In the genomic region with DNA sequence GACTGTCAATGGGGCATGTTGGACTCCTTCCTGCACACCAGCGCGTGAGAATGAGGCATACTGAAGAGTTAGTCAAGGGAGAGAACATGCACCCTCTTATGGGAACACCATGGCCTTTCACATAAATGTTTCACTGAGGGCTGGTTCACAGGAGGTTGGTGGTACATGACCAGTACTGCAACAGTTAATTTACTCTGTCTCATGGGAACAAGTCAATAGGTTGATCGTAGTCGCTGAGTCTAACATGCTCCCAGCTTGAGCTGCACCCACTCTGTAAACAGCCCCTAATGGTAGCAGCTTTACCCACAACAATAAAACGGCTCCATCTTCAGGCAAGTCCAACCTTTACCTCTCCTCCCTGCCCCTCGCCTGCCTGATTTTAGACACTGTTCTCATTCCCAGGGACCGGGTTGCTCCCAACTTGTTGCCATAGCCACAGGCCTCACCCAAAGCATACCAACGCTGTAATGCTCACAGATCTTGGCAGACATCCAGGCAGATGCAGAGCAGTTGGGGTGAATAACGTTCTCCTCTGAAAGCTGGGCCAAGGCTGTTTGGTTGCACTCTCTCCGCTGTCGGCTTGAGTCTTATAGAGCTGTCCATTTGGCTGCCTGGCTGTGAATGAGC, we compare ENCODE assay signal across 7 cellular contexts.
DNase-seq lines count a peak whose midpoint lies in the region; ATAC-seq lines count a peak whose summit lies in the region.

No MANE protein-coding gene starts in this region.

- H3K27me3 ChIP-seq in naive thymus-derived CD4-positive, alpha-beta T cell (ENCODE audit: control insufficient read depth in 2 of 2, insufficient read depth in 2 of 2, low read length in 2 of 2): no peaks in the 10 kb centered on the region

- CTCF ChIA-PET in naive thymus-derived CD4-positive, alpha-beta T cell (lab: Charles Lee): no interaction called here

- H3K9me3 ChIP-seq in naive thymus-derived CD4-positive, alpha-beta T cell (ENCODE audit: control insufficient read depth in 2 of 3, low read length in 3 of 3): no peaks in the 10 kb centered on the region

- POLR2A ChIA-PET in naive thymus-derived CD4-positive, alpha-beta T cell (lab: Charles Lee): no interaction called here

- peaks cover 0 to 30% (median 0%) of the 10 kb centered on the region in 5 donors for H3K27me3 Mint-ChIP-seq in naive thymus-derived CD4-positive, alpha-beta T cell

- H3K36me3 Mint-ChIP-seq in naive thymus-derived CD4-positive, alpha-beta T cell: peaks cover 0 to 4% (median 0%) of the 10 kb centered on the region in 5 donors

- ATAC-seq in esophagus mucosa: peak; percentile 86
- ATAC-seq in naive thymus-derived CD4-positive, alpha-beta T cell: peak; percentile 36
- ATAC-seq in HG03354 (IDR thresholded peaks at IDR 0.05; ENCODE audit: poor library complexity, severe bottlenecking, unreplicated experiment): no peak

- H3K4me1 ChIP-seq in naive thymus-derived CD4-positive, alpha-beta T cell (ENCODE audit: control insufficient read depth in 2 of 2, insufficient read depth in 2 of 2, low read length in 2 of 2): no peaks in the 10 kb centered on the region

- intact Hi-C loops in naive thymus-derived CD4-positive, alpha-beta T cell (cut with micrococcal nuclease): loop anchor here in 1 of 2 donors (5.0 kb wide), 1 partner anchor 542 kb away; no protein-coding TSS in a partner anchor

- H3K4me1 Mint-ChIP-seq in naive thymus-derived CD4-positive, alpha-beta T cell: peaks cover 13 to 41% (median 23%) of the 10 kb centered on the region in 7 donors

- peaks cover 0 to 21% (median 2%) of the 10 kb centered on the region in 11 donors for H3K9me3 Mint-ChIP-seq in naive thymus-derived CD4-positive, alpha-beta T cell

- no peak overlapping the region for H3K4me3 Mint-ChIP-seq in naive thymus-derived CD4-positive, alpha-beta T cell

- DNase-seq in HUDEP-2 (lab: John Stamatoyannopoulos, UW; ENCODE audit: unreplicated experiment in 76 of 76) (peak in 75 of 76 experiments; percentile 69 to 99 (median 96)), NCI-H82 (lab: John Stamatoyannopoulos, UW) (peak; percentile 84), OCI-M2 (lab: John Stamatoyannopoulos, UW; ENCODE audit: unreplicated experiment) (no peak), HK-2 (ENCODE audit: unreplicated experiment) (no peak)
- DNase-seq in naive thymus-derived CD4-positive, alpha-beta T cell: no peak

- peak overlapping the region in 2 of 9 donors; percentile 21 to 48 for H3K27ac Mint-ChIP-seq in naive thymus-derived CD4-positive, alpha-beta T cell

- no peak overlapping the region for H3K4me3 ChIP-seq in naive thymus-derived CD4-positive, alpha-beta T cell (ENCODE audit: low read length)

- H3K36me3 ChIP-seq in naive thymus-derived CD4-positive, alpha-beta T cell (ENCODE audit: control insufficient read depth in 2 of 3, insufficient read depth in 3 of 3, low read length in 3 of 3): no peaks in the 10 kb centered on the region

- H3K27ac ChIP-seq in naive thymus-derived CD4-positive, alpha-beta T cell (ENCODE audit: low read depth, low read length): no peak overlapping the region

Comparison
In these comparisons a context has a peak if more than half of its experiments do, and no peak if none do; other contexts are left out.
1. DNase-seq: peak in HUDEP-2 (75 of 76) and NCI-H82 (single experiment); none in naive thymus-derived CD4-positive, alpha-beta T cell (0 of 9), OCI-M2 (single experiment) and HK-2 (single experiment).